8 cellular contexts compared by ENCODE assay signal in the genomic region with DNA sequence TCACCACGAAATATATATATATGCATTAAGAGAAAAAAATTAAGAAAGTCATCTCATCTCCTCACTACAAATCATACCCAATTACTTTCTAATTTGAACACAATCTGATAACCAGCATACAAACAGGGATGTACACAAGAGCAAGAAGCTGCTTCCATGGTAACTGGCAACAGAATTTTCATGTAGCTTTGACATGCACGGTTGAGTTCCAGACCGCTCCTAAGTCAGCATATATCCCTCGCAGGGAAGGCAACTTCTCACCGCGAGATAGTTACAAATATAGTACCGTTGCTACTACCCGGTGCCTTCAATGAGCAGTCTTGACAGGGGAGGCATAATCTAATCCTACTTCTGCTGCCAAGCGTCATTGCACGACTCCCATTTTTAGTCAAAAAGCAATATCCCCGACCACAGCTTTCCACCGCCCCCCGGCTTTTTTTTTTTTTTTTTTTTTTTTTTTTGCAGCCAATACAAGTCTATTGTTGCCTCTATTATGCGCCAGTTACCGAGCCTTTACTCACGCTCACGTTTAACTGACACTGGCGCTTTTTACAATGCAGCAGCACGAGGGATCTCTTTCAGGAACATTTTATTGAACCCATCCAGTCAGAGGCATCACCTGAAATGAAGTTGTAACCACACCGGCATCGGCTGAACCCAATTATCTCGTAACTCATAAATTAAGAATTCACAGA. TPM values are rescaled to one million over a fixed set of nuclear protein-coding genes. Genes with fewer than 3 reads are reported as not detected.
DNase-seq lines count a peak whose midpoint lies in the region; ATAC-seq and TF ChIP-seq lines count a peak whose summit lies in the region.

No MANE protein-coding gene starts in this region.

- POLR2A ChIA-PET in activated CD8-positive, alpha-beta T cell treated with anti-CD3 and anti-CD28 coated beads for 36 hours (lab: Charles Lee): interaction anchor here (1.2 kb wide), 1 partner anchor 9 kb away, joined by 4 read pairs; no protein-coding TSS in a partner anchor
- POLR2A ChIA-PET in activated CD8-positive, alpha-beta T cell treated with anti-CD3 and anti-CD28 coated beads, Interleukin-2, amount 10 ng/mL, durations not matched to agents 7 days and 5 days (lab: Charles Lee): no interaction called here

- H3K27me3 Mint-ChIP-seq in activated CD8-positive, alpha-beta T cell treated with anti-CD3 and anti-CD28 coated beads for 36 hours: peaks cover 38% of the 10 kb centered on the region
- peaks cover 23% of the 10 kb centered on the region for H3K27me3 Mint-ChIP-seq in activated CD8-positive, alpha-beta T cell treated with anti-CD3 and anti-CD28 coated beads, Interleukin-2, amount 10 ng/mL, durations not matched to agents 7 days and 5 days (ENCODE audit: low read depth)

- H3K4me1 Mint-ChIP-seq in activated CD8-positive, alpha-beta T cell treated with anti-CD3 and anti-CD28 coated beads for 36 hours (ENCODE audit: low read depth): peaks cover 11% of the 10 kb centered on the region
- H3K4me1 Mint-ChIP-seq in activated CD8-positive, alpha-beta T cell treated with anti-CD3 and anti-CD28 coated beads, Interleukin-2, amount 10 ng/mL, durations not matched to agents 7 days and 5 days (ENCODE audit: low read depth): peaks cover 4% of the 10 kb centered on the region

- H3K27ac Mint-ChIP-seq in activated CD8-positive, alpha-beta T cell treated with anti-CD3 and anti-CD28 coated beads for 36 hours: no peak overlapping the region
- no peak overlapping the region for H3K27ac Mint-ChIP-seq in activated CD8-positive, alpha-beta T cell treated with anti-CD3 and anti-CD28 coated beads, Interleukin-2, amount 10 ng/mL, durations not matched to agents 7 days and 5 days

- intact Hi-C loops in activated CD8-positive, alpha-beta T cell treated with anti-CD3 and anti-CD28 coated beads for 36 hours (cut with micrococcal nuclease): no loop called here
- intact Hi-C loops in spleen (cut with DNase I; ENCODE audit: low total_unique reads): loop anchor here (10.0 kb wide), 1 partner anchor 167 kb away; no protein-coding TSS in a partner anchor

- peaks cover 0 to 45% (median 22%) of the 10 kb centered on the region in 6 donors for H3K4me1 ChIP-seq in spleen

- CTCF ChIA-PET in activated CD8-positive, alpha-beta T cell treated with anti-CD3 and anti-CD28 coated beads for 36 hours (lab: Charles Lee): no interaction called here
- CTCF ChIA-PET in activated CD8-positive, alpha-beta T cell treated with anti-CD3 and anti-CD28 coated beads, Interleukin-2, amount 10 ng/mL, durations not matched to agents 7 days and 5 days (lab: Charles Lee): interaction anchor here (0.9 kb wide), 1 partner anchor 37 kb away, joined by 3 read pairs; no protein-coding TSS in a partner anchor

- H3K36me3 Mint-ChIP-seq in activated CD8-positive, alpha-beta T cell treated with anti-CD3 and anti-CD28 coated beads for 36 hours (ENCODE audit: low read depth): no peaks in the 10 kb centered on the region
- peaks cover 2% of the 10 kb centered on the region for H3K36me3 Mint-ChIP-seq in activated CD8-positive, alpha-beta T cell treated with anti-CD3 and anti-CD28 coated beads, Interleukin-2, amount 10 ng/mL, durations not matched to agents 7 days and 5 days (ENCODE audit: low read depth)

- no peak for TF ChIP-seq POLR2A in spleen (IDR thresholded peaks at IDR 0.05)

- H3K36me3 ChIP-seq in spleen: no peaks in the 10 kb centered on the region

- H3K4me3 ChIP-seq in spleen: peak overlapping the region in 7 of 8 donors; percentile 47 to 70 (median 50)

- H3K27me3 ChIP-seq in spleen (replicated peaks in 1 of 7): peaks cover 0 to 96% (median 48%) of the 10 kb centered on the region in 7 donors

- 7 to 12% (median 10%) methylated on average over 22 of the region's 22 CpGs for WGBS in spleen, 5 donors

- DNase-seq in activated CD8-positive, alpha-beta T cell treated with anti-CD3 and anti-CD28 coated beads for 36 hours: peak; percentile 3
- DNase-seq in activated CD8-positive, alpha-beta T cell treated with anti-CD3 and anti-CD28 coated beads, Interleukin-2, amount 10 ng/mL, durations not matched to agents 7 days and 5 days: no peak
- DNase-seq in NCI-H510A (lab: John Stamatoyannopoulos, UW): peak; percentile 25
- DNase-seq in globus pallidus (ENCODE audit: low spot score): peak; percentile 65
- no peak for DNase-seq in spleen
- no peak for DNase-seq in ureter (ENCODE audit: low spot score)

- H3K27ac ChIP-seq in spleen: no peak overlapping the region

- ATAC-seq in activated CD8-positive, alpha-beta T cell treated with anti-CD3 and anti-CD28 coated beads for 36 hours: no peak
- no peak for ATAC-seq in activated CD8-positive, alpha-beta T cell treated with anti-CD3 and anti-CD28 coated beads, Interleukin-2, amount 10 ng/mL, durations not matched to agents 7 days and 5 days
- ATAC-seq in GM18517 (IDR thresholded peaks at IDR 0.05; ENCODE audit: unreplicated experiment) (no peak), GM19395 (IDR thresholded peaks at IDR 0.05; ENCODE audit: unreplicated experiment) (no peak)

- H3K4me3 Mint-ChIP-seq in activated CD8-positive, alpha-beta T cell treated with anti-CD3 and anti-CD28 coated beads for 36 hours: no peak overlapping the region
- H3K4me3 Mint-ChIP-seq in activated CD8-positive, alpha-beta T cell treated with anti-CD3 and anti-CD28 coated beads, Interleukin-2, amount 10 ng/mL, durations not matched to agents 7 days and 5 days: no peak overlapping the region

- no peak for TF ChIP-seq CTCF in activated CD8-positive, alpha-beta T cell treated with anti-CD3 and anti-CD28 coated beads for 36 hours (IDR thresholded peaks at IDR 0.05)
- TF ChIP-seq CTCF in spleen (IDR thresholded peaks at IDR 0.05 in 8 of 11, conservative IDR thresholded peaks at IDR 0.05 in 3 of 11): no peak

- no peaks in the 10 kb centered on the region for H3K9me3 ChIP-seq in spleen

- no peaks in the 10 kb centered on the region for H3K9me3 Mint-ChIP-seq in activated CD8-positive, alpha-beta T cell treated with anti-CD3 and anti-CD28 coated beads for 36 hours
- no peaks in the 10 kb centered on the region for H3K9me3 Mint-ChIP-seq in activated CD8-positive, alpha-beta T cell treated with anti-CD3 and anti-CD28 coated beads, Interleukin-2, amount 10 ng/mL, durations not matched to agents 7 days and 5 days (ENCODE audit: insufficient read depth)

RNA-seq across cellular contexts. Expression of gene CADM1, which starts 2.2 kb away (rescaled TPM):
- total RNA-seq in activated CD8-positive, alpha-beta T cell treated with anti-CD3 and anti-CD28 coated beads for 36 hours: under 1 TPM; 0.47 to 0.63 TPM
- under 1 TPM; 0.31 to 0.74 TPM for total RNA-seq in activated CD8-positive, alpha-beta T cell treated with anti-CD3 and anti-CD28 coated beads, Interleukin-2, amount 10 ng/mL, durations not matched to agents 7 days and 5 days
- total RNA-seq in spleen (10 to 100 TPM in 5 of 7 donors, 1 to 10 TPM in 2; 9.5 to 18.8 (median 12.0) TPM), ureter (58.0 TPM)
- 1 to 10 TPM; 1.4 to 3.4 (median 2.1) TPM for polyA plus RNA-seq in spleen

Comparison
In these comparisons a context has a peak if more than half of its experiments do, and no peak if none do; other contexts are left out.
1. DNase-seq: peak in activated CD8-positive, alpha-beta T cell treated with anti-CD3 and anti-CD28 coated beads for 36 hours (single experiment), NCI-H510A (single experiment) and globus pallidus (single experiment); none in activated CD8-positive, alpha-beta T cell treated with anti-CD3 and anti-CD28 coated beads, Interleukin-2, amount 10 ng/mL, durations not matched to agents 7 days and 5 days (single experiment), spleen (single experiment) and ureter (single experiment).
2. RNA of gene CADM1, which starts 2.2 kb away (total RNA-seq): 58.0 TPM in ureter (single experiment) and 9.5 to 18.8 TPM in spleen; 0.31 to 0.74 TPM in activated CD8-positive, alpha-beta T cell treated with anti-CD3 and anti-CD28 coated beads, Interleukin-2, amount 10 ng/mL, durations not matched to agents 7 days and 5 days and 0.47 to 0.63 TPM in activated CD8-positive, alpha-beta T cell treated with anti-CD3 and anti-CD28 coated beads for 36 hours; every median in the first group is over 4 times any median in the second.